23 cellular contexts compared by ENCODE assay signal in the genomic region with DNA sequence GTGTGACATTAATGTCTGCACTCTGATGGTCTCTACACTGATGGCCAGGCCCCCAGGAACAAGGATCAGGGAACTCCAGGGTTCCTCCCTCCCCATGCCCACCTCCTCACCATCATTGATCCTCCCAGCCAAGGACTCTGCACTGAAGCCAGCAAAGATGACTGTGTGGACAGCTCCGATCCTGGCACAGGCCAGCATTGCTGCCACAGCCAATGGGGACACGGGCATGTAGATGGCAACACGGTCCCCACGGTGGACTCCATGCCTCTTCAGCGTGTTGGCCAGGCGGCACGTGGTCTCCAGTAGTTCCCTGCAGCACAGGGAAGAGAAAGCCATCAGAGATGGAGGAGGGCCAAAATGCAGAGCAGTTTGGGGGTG. TPM values are rescaled to one million over a fixed set of nuclear protein-coding genes. Genes with fewer than 3 reads are reported as not detected.
DNase-seq lines count a peak whose midpoint lies in the region; ATAC-seq, FAIRE-seq and TF ChIP-seq lines count a peak whose summit lies in the region.
"Had no signal": no experiment of that assay in that cellular context is flagged by ENCODE, and none has a peak within 500 bp of the region (broad histone marks: within the 10 kb centered on the region; RNA-seq: fewer than 3 reads in every experiment).

No MANE protein-coding gene starts in this region.

- H4K20me1 ChIP-seq in HepG2 (ENCODE audit: insufficient read depth, low read length), result no peaks in the 10 kb centered on the region

- no peaks in the 10 kb centered on the region for H3K9me3 ChIP-seq in HepG2 (ENCODE audit: low read length)
- H3K9me3 ChIP-seq: SK-N-SH had no signal

- H3K27ac Mint-ChIP-seq in chondrocyte (ENCODE audit: unreplicated experiment), result no peak overlapping the region
- H3K27ac Mint-ChIP-seq in activated naive CD4-positive, alpha-beta T cell treated with anti-CD3 and anti-CD28 coated beads, Interleukin-2, amount 50 U/mL, for 72 hours, result no peak overlapping the region

- intact Hi-C loops in HepG2 (cut with micrococcal nuclease; ENCODE audit: unreplicated experiment), result loop anchor here (5.0 kb wide), 1 partner anchor 37 kb away; no protein-coding TSS in a partner anchor

- no peak for FAIRE-seq in HepG2 (lab: Jason Lieb, UNC)

- TF ChIP-seq POLR2A in HepG2 (IDR thresholded peaks at IDR 0.05; ENCODE audit: insufficient read depth in 1 of 2, low read depth in 2 of 2, low read length in 2 of 2), result no peak

- DNase-seq in chondrocyte (ENCODE audit: low spot score), result peak; percentile 77
- no peak for DNase-seq in HepG2 (ENCODE audit: low spot score)
- no peak for DNase-seq in HEK293T (ENCODE audit: extremely low spot score)
- no peak for DNase-seq in activated naive CD4-positive, alpha-beta T cell treated with anti-CD3 and anti-CD28 coated beads, Interleukin-2, amount 50 U/mL, for 72 hours (ENCODE audit: low spot score in 2 of 2)
- no peak for DNase-seq in NCI-H2171 treated with DMSO at 0.1 percent for 48 hours (lab: John Stamatoyannopoulos, UW)
- DNase-seq: ACHN; DMS79; H7; MM.1S; NCI-H1092; NCI-H146; NCI-H2029 treated with DMSO at 0.1 percent for 48 hours; NCI-H446 treated with DMSO at 0.1 percent for 48 hours; NK-92 treated with Interleukin-12 subunit alpha and Interleukin-12 subunit beta, amount 100 ng/mL, for 24 hours; OCI-M1; SHP77; SK-N-SH had no signal

- TF ChIP-seq CTCF in chondrocyte (IDR thresholded peaks at IDR 0.05) (no peak), HepG2 (CRISPR knock-in tag; IDR thresholded peaks at IDR 0.05) (no peak)

- no peak overlapping the region for H3K4me2 ChIP-seq in HepG2 (ENCODE audit: low read depth, low read length)
- H3K4me2 ChIP-seq: SK-N-SH had no signal

- H3K9ac ChIP-seq in HepG2 (ENCODE audit: insufficient read depth, low read depth, low read length), result no peak overlapping the region
- H3K9ac ChIP-seq: SK-N-SH had no signal

- BruUV-seq in HepG2 (replicated peaks; lab: Mats Ljungman, UMichigan), result no TSS peak

- no peak for TF ChIP-seq RAD21 in HepG2 (CRISPR knock-in tag; IDR thresholded peaks at IDR 0.05)

- no peaks in the 10 kb centered on the region for H3K36me3 ChIP-seq in HepG2 (replicated peaks in 1 of 2; ENCODE audit: control insufficient read depth in 1 of 2, insufficient read depth in 2 of 2, low read length in 2 of 2)

- H3K4me1 Mint-ChIP-seq in chondrocyte (ENCODE audit: low read depth), result peaks cover 15% of the 10 kb centered on the region

- TF ChIP-seq EP300 in HepG2 (IDR thresholded peaks at IDR 0.05; ENCODE audit: low read depth in 2 of 2, low read length in 2 of 2), result no peak
- no peak for TF ChIP-seq EP300 in HepG2 (CRISPR knock-in tag; IDR thresholded peaks at IDR 0.05; ENCODE audit: borderline replicate concordance)

- peaks cover 8% of the 10 kb centered on the region for H3K36me3 Mint-ChIP-seq in chondrocyte (ENCODE audit: low read depth)
- no peaks in the 10 kb centered on the region for H3K36me3 Mint-ChIP-seq in activated naive CD4-positive, alpha-beta T cell treated with anti-CD3 and anti-CD28 coated beads, Interleukin-2, amount 50 U/mL, for 72 hours

- H3K4me1 ChIP-seq in HepG2 (ENCODE audit: insufficient read depth, low read length), result peaks cover 54% of the 10 kb centered on the region

- H3K4me3 ChIP-seq in HepG2 (replicated peaks in 1 of 3; ENCODE audit: insufficient read depth in 1 of 3, low read depth in 2 of 3, low read length in 3 of 3), result no peak overlapping the region

- H3K27ac ChIP-seq in angular gyrus (ENCODE audit: low read depth, low read length), result peak overlapping the region; percentile 94
- H3K27ac ChIP-seq in HepG2 (ENCODE audit: extremely low read length, insufficient read depth, low read length), result peak overlapping the region; percentile 3
- H3K27ac ChIP-seq in temporal lobe (ENCODE audit: low read depth, low read length), result peak overlapping the region; percentile 96
- H3K27ac ChIP-seq: C4-2B, HL-60 had no signal

- H3K27me3 ChIP-seq in HepG2 (ENCODE audit: control insufficient read depth in 1 of 2, insufficient read depth in 2 of 2, low read length in 2 of 2), result no peaks in the 10 kb centered on the region

- in situ Hi-C loops in HepG2 (cut with HindIII; ENCODE audit: extremely low pct_ligation_motif_present, low pct_unique_long_range_greater_than_20kb), result no loop called here

- no peaks in the 10 kb centered on the region for H3K9me3 Mint-ChIP-seq in chondrocyte (ENCODE audit: low read depth)
- no peaks in the 10 kb centered on the region for H3K9me3 Mint-ChIP-seq in activated naive CD4-positive, alpha-beta T cell treated with anti-CD3 and anti-CD28 coated beads, Interleukin-2, amount 50 U/mL, for 72 hours

- no peak overlapping the region for H3K4me3 Mint-ChIP-seq in chondrocyte (ENCODE audit: unreplicated experiment)

- peaks cover 6% of the 10 kb centered on the region for H3K27me3 Mint-ChIP-seq in chondrocyte (ENCODE audit: low read depth)

- no peaks in the 10 kb centered on the region for H3K79me2 ChIP-seq in HepG2 (ENCODE audit: insufficient read depth, low read length)

- POLR2A ChIA-PET in HepG2 (lab: Yijun Ruan, JAX) (interaction anchor here (1.0 to 3.4 kb wide), 2 partner anchors 28 to 32 kb away, joined by 3 to 20 read pairs; partner anchors contain the start of gene ACSS1), HEK293T (lab: Yijun Ruan, JAX) (no interaction called here)

- ATAC-seq in HepG2, result no peak
- no peak for ATAC-seq in activated naive CD4-positive, alpha-beta T cell treated with anti-CD3 and anti-CD28 coated beads, Interleukin-2, amount 50 U/mL, for 72 hours

- CTCF ChIA-PET in HepG2 (lab: Yijun Ruan, JAX; ENCODE audit: low intra/inter-chr PET ratio, low total read pairs), result no interaction called here
- CTCF ChIA-PET in HEK293T (lab: Yijun Ruan, JAX), result no interaction called here

- 86% methylated on average over 7 of the region's 7 CpGs for WGBS in HepG2 (ENCODE audit: low lambda C conversion rate)

- H2AFZ ChIP-seq in HepG2 (ENCODE audit: low read length), result no peak overlapping the region

RNA-seq across cellular contexts. Expression of gene ACSS1, which starts 27.3 kb away (rescaled TPM):
- total RNA-seq in chondrocyte (1.5 to 5.5 TPM (median 5.5 TPM) in 3 replicates), HepG2 (2016; rRNA removed; fragmentation: Illumina TruSeq; extraction: Trizol) (38.2 and 41.6 TPM in 2 replicates), temporal lobe (3.9 TPM)
- total RNA-seq in HepG2 (2016; cell fraction: cytosol; rRNA removed; fragmentation: Illumina TruSeq; extraction: Trizol; ENCODE audit: low read depth), result 8.4 and 9.3 TPM in 2 replicates
- 34.8 and 43.4 TPM in 2 replicates for total RNA-seq in HepG2 (2016; cell fraction: insoluble cytoplasmic fraction; rRNA removed; fragmentation: Illumina TruSeq; extraction: Trizol)
- total RNA-seq in HepG2 (2016; cell fraction: membrane; rRNA removed; fragmentation: Illumina TruSeq; extraction: Trizol), result 13.0 and 13.5 TPM in 2 replicates
- total RNA-seq in HepG2 (2016; cell fraction: nucleus; rRNA removed; fragmentation: Illumina TruSeq; extraction: Trizol), result 42.3 and 48.2 TPM in 2 replicates
- 15.2 and 23.3 TPM in 2 replicates for polyA plus RNA-seq in HepG2 (2011; rRNA removed)
- polyA plus RNA-seq in HepG2 (2011; cell fraction: cytosol; rRNA removed), result 16.5 and 17.1 TPM in 2 replicates
- polyA plus RNA-seq in HepG2 (2011; cell fraction: nucleus; rRNA removed), result 43.9 and 56.8 TPM in 2 replicates
- 4.3 and 9.3 TPM in 2 replicates for polyA plus RNA-seq in HepG2 (2012)
- 3.2 and 3.4 TPM in 2 replicates for polyA plus RNA-seq in HepG2 (2016; cell fraction: cytosol; fragmentation: Illumina TruSeq; extraction: Trizol; ENCODE audit: low read depth)
- polyA plus RNA-seq in HepG2 (2016; cell fraction: insoluble cytoplasmic fraction; fragmentation: Illumina TruSeq; extraction: Trizol; ENCODE audit: low read depth), result 47.8 and 50.2 TPM in 2 replicates
- polyA plus RNA-seq in HepG2 (2016; cell fraction: membrane; fragmentation: Illumina TruSeq; extraction: Trizol; ENCODE audit: low read depth), result 9.9 TPM in 2 replicates
- 98.7 and 99.6 TPM in 2 replicates for polyA plus RNA-seq in HepG2 (2016; cell fraction: nucleus; fragmentation: Illumina TruSeq; extraction: Trizol; ENCODE audit: insufficient read depth, low read depth)
- polyA minus RNA-seq in HepG2 (2011; rRNA and poly(A)+ RNA removed; ENCODE audit: low replicate concordance), result 0.07 and 45.1 TPM in 2 replicates
- 11.7 and 16.0 TPM in 2 replicates for polyA minus RNA-seq in HepG2 (2011; cell fraction: cytosol; rRNA and poly(A)+ RNA removed)
- 13.9 and 19.8 TPM in 2 replicates for polyA minus RNA-seq in HepG2 (2011; cell fraction: nucleus; rRNA and poly(A)+ RNA removed)
- 10 to 100 TPM in 1 of 2 donors, 1 to 10 TPM in 1; 5.5 to 11.3 TPM for total RNA-seq in activated naive CD4-positive, alpha-beta T cell treated with anti-CD3 and anti-CD28 coated beads, Interleukin-2, amount 50 U/mL, for 72 hours
- total RNA-seq: H7 had no signal

RNA-seq across cellular contexts. Expression of gene APMAP, which starts 38.1 kb away (rescaled TPM):
- total RNA-seq in chondrocyte, result 77.7 to 82.2 TPM (median 79.9 TPM) in 3 replicates
- total RNA-seq in HepG2 (2016; rRNA removed; fragmentation: Illumina TruSeq; extraction: Trizol), result 96.9 and 214 TPM in 2 replicates
- total RNA-seq in HepG2 (2016; cell fraction: cytosol; rRNA removed; fragmentation: Illumina TruSeq; extraction: Trizol; ENCODE audit: low read depth), result 20.1 and 22.7 TPM in 2 replicates
- total RNA-seq in HepG2 (2016; cell fraction: insoluble cytoplasmic fraction; rRNA removed; fragmentation: Illumina TruSeq; extraction: Trizol), result 98.2 and 226 TPM in 2 replicates
- total RNA-seq in HepG2 (2016; cell fraction: membrane; rRNA removed; fragmentation: Illumina TruSeq; extraction: Trizol), result 41.7 and 44.7 TPM in 2 replicates
- total RNA-seq in HepG2 (2016; cell fraction: nucleus; rRNA removed; fragmentation: Illumina TruSeq; extraction: Trizol), result 175 and 197 TPM in 2 replicates
- 168 and 177 TPM in 2 replicates for polyA plus RNA-seq in HepG2 (2011; rRNA removed)
- 161 and 178 TPM in 2 replicates for polyA plus RNA-seq in HepG2 (2011; cell fraction: cytosol; rRNA removed)
- 60.9 and 87.7 TPM in 2 replicates for polyA plus RNA-seq in HepG2 (2011; cell fraction: nucleus; rRNA removed)
- polyA plus RNA-seq in HepG2 (2012), result 152 and 183 TPM in 2 replicates
- polyA plus RNA-seq in HepG2 (2016; cell fraction: cytosol; fragmentation: Illumina TruSeq; extraction: Trizol; ENCODE audit: low read depth), result 19.3 and 19.6 TPM in 2 replicates
- 91.9 and 93.0 TPM in 2 replicates for polyA plus RNA-seq in HepG2 (2016; cell fraction: insoluble cytoplasmic fraction; fragmentation: Illumina TruSeq; extraction: Trizol; ENCODE audit: low read depth)
- polyA plus RNA-seq in HepG2 (2016; cell fraction: membrane; fragmentation: Illumina TruSeq; extraction: Trizol; ENCODE audit: low read depth), result 31.8 and 32.4 TPM in 2 replicates
- polyA plus RNA-seq in HepG2 (2016; cell fraction: nucleus; fragmentation: Illumina TruSeq; extraction: Trizol; ENCODE audit: insufficient read depth, low read depth), result 261 and 268 TPM in 2 replicates
- 27.2 and 96.2 TPM in 2 replicates for polyA minus RNA-seq in HepG2 (2011; rRNA and poly(A)+ RNA removed; ENCODE audit: low replicate concordance)
- 41.4 and 51.0 TPM in 2 replicates for polyA minus RNA-seq in HepG2 (2011; cell fraction: cytosol; rRNA and poly(A)+ RNA removed)
- polyA minus RNA-seq in HepG2 (2011; cell fraction: nucleus; rRNA and poly(A)+ RNA removed), result 33.6 and 47.4 TPM in 2 replicates
- 55.3 TPM for total RNA-seq in temporal lobe
- total RNA-seq in activated naive CD4-positive, alpha-beta T cell treated with anti-CD3 and anti-CD28 coated beads, Interleukin-2, amount 50 U/mL, for 72 hours, result 10 to 100 TPM; 33.7 to 57.6 TPM

RNA-seq across cellular contexts. Expression of gene VSX1, which starts 51.3 kb away (rescaled TPM):
- total RNA-seq in chondrocyte (not detected in 3 replicates), HepG2 (2016; rRNA removed; fragmentation: Illumina TruSeq; extraction: Trizol) (not detected in 2 replicates), temporal lobe (under 0.01 TPM)
- not detected in 2 replicates for total RNA-seq in HepG2 (2016; cell fraction: cytosol; rRNA removed; fragmentation: Illumina TruSeq; extraction: Trizol; ENCODE audit: low read depth)
- total RNA-seq in HepG2 (2016; cell fraction: insoluble cytoplasmic fraction; rRNA removed; fragmentation: Illumina TruSeq; extraction: Trizol), result not detected in 2 replicates
- total RNA-seq in HepG2 (2016; cell fraction: membrane; rRNA removed; fragmentation: Illumina TruSeq; extraction: Trizol), result not detected in 2 replicates
- not detected in 2 replicates for total RNA-seq in HepG2 (2016; cell fraction: nucleus; rRNA removed; fragmentation: Illumina TruSeq; extraction: Trizol)
- 0.04 and 0.05 TPM in 2 replicates for polyA plus RNA-seq in HepG2 (2011; rRNA removed)
- polyA plus RNA-seq in HepG2 (2011; cell fraction: cytosol; rRNA removed), result not detected in 2 replicates
- 0.06 and 0.14 TPM in 2 replicates for polyA plus RNA-seq in HepG2 (2011; cell fraction: nucleus; rRNA removed)
- not detected in 2 replicates for polyA plus RNA-seq in HepG2 (2012)
- polyA plus RNA-seq in HepG2 (2016; cell fraction: cytosol; fragmentation: Illumina TruSeq; extraction: Trizol; ENCODE audit: low read depth), result not detected in 2 replicates
- not detected in 2 replicates for polyA plus RNA-seq in HepG2 (2016; cell fraction: insoluble cytoplasmic fraction; fragmentation: Illumina TruSeq; extraction: Trizol; ENCODE audit: low read depth)
- not detected in 2 replicates for polyA plus RNA-seq in HepG2 (2016; cell fraction: membrane; fragmentation: Illumina TruSeq; extraction: Trizol; ENCODE audit: low read depth)
- polyA plus RNA-seq in HepG2 (2016; cell fraction: nucleus; fragmentation: Illumina TruSeq; extraction: Trizol; ENCODE audit: insufficient read depth, low read depth), result not detected in 2 replicates
- not detected in 2 replicates for polyA minus RNA-seq in HepG2 (2011; rRNA and poly(A)+ RNA removed; ENCODE audit: low replicate concordance)
- polyA minus RNA-seq in HepG2 (2011; cell fraction: cytosol; rRNA and poly(A)+ RNA removed), result not detected in 2 replicates
- 0.75 TPM in 1 of 2 replicates, not detected in the other for polyA minus RNA-seq in HepG2 (2011; cell fraction: nucleus; rRNA and poly(A)+ RNA removed)
- not detected for total RNA-seq in activated naive CD4-positive, alpha-beta T cell treated with anti-CD3 and anti-CD28 coated beads, Interleukin-2, amount 50 U/mL, for 72 hours
- total RNA-seq: H7, HT1080, LHCN-M2 had no signal
- polyA plus RNA-seq: SK-N-SH had no signal

Comparison
In these comparisons a context has a peak if more than half of its experiments do, and no peak if none do; other contexts are left out.
1. H3K27ac ChIP-seq: peak in every context shown above with its lines; median percentile 96 in temporal lobe; 94 in angular gyrus; 3 in HepG2.